ENCODE assay signal across 23 cellular contexts in the genomic region with DNA sequence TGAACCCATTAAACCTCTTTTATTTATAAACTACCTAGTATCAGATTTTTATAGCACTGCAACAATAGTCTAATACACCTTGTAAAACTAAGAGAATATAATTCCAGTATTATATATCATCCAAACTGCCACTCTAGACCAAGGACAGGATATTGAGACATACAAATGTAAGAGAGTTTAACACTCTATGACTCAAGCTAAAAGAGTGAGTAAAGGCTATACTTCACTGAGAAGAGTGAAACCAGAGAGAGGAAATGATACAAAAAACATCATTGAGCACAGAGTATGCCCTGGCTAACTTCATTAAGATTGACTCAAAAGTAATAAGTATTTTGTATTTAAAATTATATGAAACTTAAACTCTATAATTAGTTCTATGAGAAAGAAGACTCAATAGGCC.
DNase-seq lines count a peak whose midpoint lies in the region; TF ChIP-seq lines count a peak whose summit lies in the region.
"Had no signal": no experiment of that assay in that cellular context is flagged by ENCODE, and none has a peak within 500 bp of the region (broad histone marks: within the 10 kb centered on the region; RNA-seq: fewer than 3 reads in every experiment).

No MANE protein-coding gene starts in this region.

- TF ChIP-seq CTCF in HFFc6 (IDR thresholded peaks at IDR 0.05) (no peak), prostate gland (IDR thresholded peaks at IDR 0.05) (no peak)

- peaks cover 14% of the 10 kb centered on the region; the same call in 1 of the 2 replicates for H3K4me1 Mint-ChIP-seq in HFFc6 (ENCODE audit: low read depth)
- H3K4me1 Mint-ChIP-seq: CD4-positive, alpha-beta memory T cell; GM23338; H9 had no signal

- H3K27ac ChIP-seq in prostate gland = no peak overlapping the region
- H3K27ac ChIP-seq: A549 had no signal

- H3K36me3 ChIP-seq in prostate gland = no peaks in the 10 kb centered on the region

- H3K27ac Mint-ChIP-seq in HFFc6 = no peak overlapping the region
- H3K27ac Mint-ChIP-seq: CD4-positive, alpha-beta memory T cell; GM23338; H9 had no signal

- H3K36me3 Mint-ChIP-seq in HFFc6 (ENCODE audit: low read depth) = no peaks in the 10 kb centered on the region
- H3K36me3 Mint-ChIP-seq: CD4-positive, alpha-beta memory T cell had no signal

- H3K27me3 ChIP-seq in prostate gland (replicated peaks; ENCODE audit: insufficient read depth) = no peaks in the 10 kb centered on the region

- H3K9me3 Mint-ChIP-seq in HFFc6 = peaks cover 7% of the 10 kb centered on the region; the same call in 1 of the 2 replicates
- H3K9me3 Mint-ChIP-seq: GM23338, H9 had no signal

- H3K4me3 ChIP-seq in prostate gland = no peak overlapping the region
- H3K4me3 ChIP-seq: A549, GM23338 had no signal

- peak; percentile 15 for DNase-seq in HT1080 (ENCODE audit: low read depth)
- peak; percentile 16 for DNase-seq in NCI-H226
- peak; percentile 14 for DNase-seq in amniotic epithelial cell (ENCODE audit: low read depth)
- peak; percentile 60 for DNase-seq in iris pigment epithelial cell (ENCODE audit: low read depth)
- DNase-seq in midbrain (lab: John Stamatoyannopoulos, UW) = no peak
- no peak for DNase-seq in HFFc6
- DNase-seq in prostate gland (ENCODE audit: low spot score) = no peak
- DNase-seq: AML-193; C1 segment of cervical spinal cord; CD4-positive, alpha-beta memory T cell; COR-L47; DMS53; H9; KG1; MM.1S; NCI-H1105; NCI-H146; NCI-H1930; NCI-H2107; NCI-H446 treated with DMSO at 0.1 percent for 48 hours; NCI-H526 had no signal

- intact Hi-C loops in prostate gland (cut with DNase I) = no loop called here

- no peaks in the 10 kb centered on the region for H3K27me3 Mint-ChIP-seq in HFFc6 (ENCODE audit: insufficient read depth)
- H3K27me3 Mint-ChIP-seq: CD4-positive, alpha-beta memory T cell had no signal

- H3K9me3 ChIP-seq in prostate gland = no peaks in the 10 kb centered on the region
- H3K9me3 ChIP-seq: A549 had no signal

- H3K4me3 Mint-ChIP-seq in HFFc6 = no peak overlapping the region
- H3K4me3 Mint-ChIP-seq: CD4-positive, alpha-beta memory T cell; GM23338; H9 had no signal

- no peak for TF ChIP-seq POLR2A in prostate gland (IDR thresholded peaks at IDR 0.05)

- H3K4me1 ChIP-seq in prostate gland (replicated peaks) = no peaks in the 10 kb centered on the region
- H3K4me1 ChIP-seq: A549 had no signal

Comparison
In these comparisons a context has a peak if more than half of its experiments do, and no peak if none do; other contexts are left out.
1. DNase-seq: peak in HT1080 (single experiment), NCI-H226 (single experiment), amniotic epithelial cell (single experiment) and iris pigment epithelial cell (single experiment); none in midbrain (single experiment), HFFc6 (single experiment) and prostate gland (single experiment).